In the genomic region with DNA sequence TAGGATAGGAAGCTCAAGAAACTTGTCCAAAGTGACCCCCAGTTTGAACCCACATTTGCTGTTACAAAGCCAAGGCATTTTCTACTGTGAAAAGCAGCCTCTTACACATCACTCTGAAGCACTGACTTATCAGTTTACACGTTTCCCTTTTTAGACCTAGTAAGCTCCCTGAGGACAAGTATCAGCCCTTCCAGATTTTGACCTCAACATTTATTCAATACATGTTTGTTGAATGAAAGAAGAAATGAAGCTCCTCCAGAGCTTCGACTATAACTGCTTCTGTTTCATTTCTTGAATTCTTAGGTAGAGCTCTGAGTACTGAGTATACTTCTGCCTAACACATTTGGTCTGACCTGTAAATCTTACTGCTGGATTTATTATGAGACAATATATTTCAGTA, we compare ENCODE assay signal across 9 cellular contexts. TPM values are rescaled to one million over a fixed set of nuclear protein-coding genes. Genes with fewer than 3 reads are reported as not detected.
A peak's percentile ranks its signal among the peaks of the same experiment; 100 is the strongest.
DNase-seq lines count a peak whose midpoint lies in the region; ATAC-seq and TF ChIP-seq lines count a peak whose summit lies in the region.
"Had no signal": no experiment of that assay in that cellular context is flagged by ENCODE, and none has a peak within 500 bp of the region (broad histone marks: within the 10 kb centered on the region; RNA-seq: fewer than 3 reads in every experiment).

No MANE protein-coding gene starts in this region.

- no peak for ATAC-seq in GM18502 (IDR thresholded peaks at IDR 0.05; ENCODE audit: poor library complexity, unreplicated experiment)

- no TSS peak for BruUV-seq in Caco-2 (replicated peaks; lab: Mats Ljungman, UMichigan)

- H3K4me3 Mint-ChIP-seq in Caco-2 (ENCODE audit: unreplicated experiment) (peak overlapping the region; percentile 100), nephron progenitor cell (peak overlapping the region; percentile 98)

- H3K9me3 Mint-ChIP-seq in Caco-2 (ENCODE audit: unreplicated experiment) (no peaks in the 10 kb centered on the region), nephron progenitor cell (no peaks in the 10 kb centered on the region)

- POLR2A ChIA-PET in Caco-2 (lab: Charles Lee), result no interaction called here

- no peak for TF ChIP-seq CTCF in Caco-2 (IDR thresholded peaks at IDR 0.05; ENCODE audit: insufficient read depth in 1 of 2, low read depth in 1 of 2, low read length in 1 of 2, severe bottlenecking in 1 of 2, unreplicated experiment in 1 of 2)
- TF ChIP-seq CTCF in KMS-11 (conservative IDR thresholded peaks at IDR 0.05; ENCODE audit: low read depth, low read length), result no peak
- TF ChIP-seq CTCF in colonic mucosa (IDR thresholded peaks at IDR 0.05), result no peak
- no peak for TF ChIP-seq CTCF in nephron progenitor cell (IDR thresholded peaks at IDR 0.05)

- H3K9ac ChIP-seq in KMS-11, result no peak overlapping the region; the same call in 1 of the 2 replicates
- H3K9ac ChIP-seq in colonic mucosa (ENCODE audit: low read depth in 2 of 2, low read length in 2 of 2), result no peak overlapping the region

- H3K9me3 ChIP-seq in Caco-2, result no peaks in the 10 kb centered on the region
- H3K9me3 ChIP-seq in colonic mucosa, result no peaks in the 10 kb centered on the region

- H3K27ac ChIP-seq in KMS-11 (no peak overlapping the region; the same call in 1 of the 2 replicates), colonic mucosa (peak overlapping the region; percentile 100)

- intact Hi-C loops in Caco-2 (cut with micrococcal nuclease; ENCODE audit: unreplicated experiment), result loop anchor here (5.0 kb wide), 3 partner anchors 34 to 171 kb away; no protein-coding TSS in a partner anchor
- intact Hi-C loops in colonic mucosa (cut with DNase I), result no loop called here

- peaks cover 34% of the 10 kb centered on the region for H3K4me1 Mint-ChIP-seq in Caco-2 (ENCODE audit: low read depth, unreplicated experiment)
- H3K4me1 Mint-ChIP-seq in nephron progenitor cell, result peaks cover 59% of the 10 kb centered on the region

- CTCF ChIA-PET in Caco-2 (lab: Charles Lee), result no interaction called here

- H3K27me3 ChIP-seq in Caco-2 (replicated peaks; ENCODE audit: control insufficient read depth, insufficient read depth, low read length) (no peaks in the 10 kb centered on the region), KMS-11 (ENCODE audit: insufficient read depth, low read depth) (no peaks in the 10 kb centered on the region), colonic mucosa (no peaks in the 10 kb centered on the region)

- H3K4me1 ChIP-seq in Caco-2 (peaks cover 32% of the 10 kb centered on the region), KMS-11 (ENCODE audit: low read depth, poor library complexity, severe bottlenecking) (peaks cover 65% of the 10 kb centered on the region), colonic mucosa (no peaks in the 10 kb centered on the region)

- H3K4me2 ChIP-seq in KMS-11, result peak overlapping the region; percentile 95

- H2AFZ ChIP-seq in KMS-11 (ENCODE audit: low read depth), result no peak overlapping the region

- H3K4me3 ChIP-seq in Caco-2 (ENCODE audit: low read depth, low read length), result no peak overlapping the region; the same call in none of the 2 replicates
- H3K4me3 ChIP-seq in KMS-11 (IDR thresholded peaks at IDR 0.05; ENCODE audit: insufficient read depth, low read depth, low read length), result no peak overlapping the region
- peak overlapping the region; percentile 85 for H3K4me3 ChIP-seq in colonic mucosa

- H3K36me3 ChIP-seq in Caco-2 (ENCODE audit: control insufficient read depth, insufficient read depth, low read length) (no peaks in the 10 kb centered on the region; the same call in 1 of the 2 replicates), KMS-11 (ENCODE audit: insufficient read depth) (no peaks in the 10 kb centered on the region), colonic mucosa (no peaks in the 10 kb centered on the region)

- H3K36me3 Mint-ChIP-seq in Caco-2 (ENCODE audit: insufficient read depth, unreplicated experiment), result peaks cover 31% of the 10 kb centered on the region
- no peaks in the 10 kb centered on the region for H3K36me3 Mint-ChIP-seq in nephron progenitor cell (ENCODE audit: low read depth)

- H3K27ac Mint-ChIP-seq in Caco-2 (ENCODE audit: unreplicated experiment), result peak overlapping the region; percentile 53
- H3K27ac Mint-ChIP-seq in nephron progenitor cell, result peak overlapping the region; percentile 73

- H3K79me2 ChIP-seq in KMS-11 (ENCODE audit: insufficient read depth, low read depth), result peaks cover 71% of the 10 kb centered on the region

- no peak for DNase-seq in Caco-2
- DNase-seq in colonic mucosa, result no peak
- DNase-seq in nephron progenitor cell, result no peak
- DNase-seq in activated effector memory CD4-positive, alpha-beta T cell treated with anti-CD3 and anti-CD28 coated beads, Interleukin-2, amount 50 U/mL, for 16 hours, result no peak
- no peak for DNase-seq in NCI-H2107 treated with DMSO at 0.1 percent for 48 hours (lab: John Stamatoyannopoulos, UW; ENCODE audit: unreplicated experiment)
- DNase-seq in NCI-H1436 (lab: John Stamatoyannopoulos, UW), result no peak
- DNase-seq: effector CD8-positive, alpha-beta T cell had no signal

- no peaks in the 10 kb centered on the region for H3K27me3 Mint-ChIP-seq in Caco-2 (ENCODE audit: insufficient read depth, unreplicated experiment)
- no peaks in the 10 kb centered on the region for H3K27me3 Mint-ChIP-seq in nephron progenitor cell (ENCODE audit: low read depth, poor library complexity)

- peaks cover 41% of the 10 kb centered on the region for H4K20me1 ChIP-seq in KMS-11 (ENCODE audit: insufficient read depth)

RNA-seq across cellular contexts. Expression of gene WASL, which starts 2.7 kb away (rescaled TPM):
- 42.3 TPM in 2 replicates for total RNA-seq in Caco-2 (2022)
- total RNA-seq in colonic mucosa, result 100 to 1,000 TPM in 1 of 2 donors, 10 to 100 TPM in 1; 54.9 to 126 TPM
